8 cellular contexts compared by ENCODE assay signal in the genomic region with DNA sequence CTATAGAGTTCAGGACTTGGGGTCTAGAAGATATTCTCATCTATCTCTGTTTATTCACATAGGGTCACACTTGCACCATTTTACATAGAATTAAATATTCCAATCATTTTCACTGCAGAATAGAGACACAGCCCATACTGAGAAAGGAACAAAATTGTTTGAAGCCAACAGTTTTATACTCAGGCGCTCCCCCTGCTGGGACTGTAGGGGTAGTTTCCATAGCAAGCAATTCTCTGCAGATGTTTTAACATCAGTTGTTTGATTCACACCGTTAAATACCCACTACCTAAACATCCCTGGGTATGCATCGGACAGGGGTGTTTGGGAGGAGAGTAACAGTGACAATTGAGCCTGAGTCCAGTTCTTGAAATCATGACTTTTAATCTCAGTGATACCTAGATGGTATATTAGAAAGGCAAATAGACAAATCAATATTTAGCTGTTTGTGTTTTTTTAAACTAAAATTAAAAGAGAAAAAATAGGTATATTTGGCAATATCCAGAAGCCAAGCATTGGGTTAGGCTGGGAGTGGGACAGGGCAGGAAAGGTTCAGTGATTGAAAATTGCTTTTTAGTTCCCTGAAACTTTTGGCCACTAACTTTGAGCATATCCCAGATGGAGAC. TPM values are rescaled to one million over a fixed set of nuclear protein-coding genes. Genes with fewer than 3 reads are reported as not detected.
DNase-seq lines count a peak whose midpoint lies in the region; ATAC-seq and TF ChIP-seq lines count a peak whose summit lies in the region.

No MANE protein-coding gene starts in this region.

- H3F3A ChIP-seq in smooth muscle cell (ENCODE audit: low read depth), result no peaks in the 10 kb centered on the region

- POLR2A ChIA-PET in activated CD8-positive, alpha-beta T cell treated with anti-CD3 and anti-CD28 coated beads for 36 hours (lab: Charles Lee), result no interaction called here

- H3K9me3 ChIP-seq in smooth muscle cell (replicated peaks; ENCODE audit: low read depth), result no peaks in the 10 kb centered on the region

- H3K9me3 Mint-ChIP-seq in activated CD8-positive, alpha-beta T cell treated with anti-CD3 and anti-CD28 coated beads for 36 hours, result no peaks in the 10 kb centered on the region

- DNase-seq in 8988T (peak; percentile 31), GM04504 (ENCODE audit: low read depth) (peak; percentile 5), NAMALWA (ENCODE audit: low spot score) (peak; percentile 55), fibroblast of the conjunctiva (ENCODE audit: low read depth) (peak; percentile 13), smooth muscle cell (lab: John Stamatoyannopoulos, UW; ENCODE audit: unreplicated experiment) (no peak)
- peak; percentile 52 for DNase-seq in activated CD8-positive, alpha-beta T cell treated with anti-CD3 and anti-CD28 coated beads for 36 hours

- no peaks in the 10 kb centered on the region for H3K36me3 ChIP-seq in smooth muscle cell (ENCODE audit: low read depth)

- TF ChIP-seq CTCF in activated CD8-positive, alpha-beta T cell treated with anti-CD3 and anti-CD28 coated beads for 36 hours (IDR thresholded peaks at IDR 0.05), result peak; percentile 46
- peak; percentile 57 for TF ChIP-seq CTCF in smooth muscle cell (IDR thresholded peaks at IDR 0.05; ENCODE audit: borderline replicate concordance, insufficient read depth, poor library complexity, severe bottlenecking)

- H3K4me1 ChIP-seq in smooth muscle cell (ENCODE audit: low read depth), result no peaks in the 10 kb centered on the region

- no peaks in the 10 kb centered on the region for H3K27me3 ChIP-seq in smooth muscle cell (ENCODE audit: low read depth)

- intact Hi-C loops in activated CD8-positive, alpha-beta T cell treated with anti-CD3 and anti-CD28 coated beads for 36 hours (cut with micrococcal nuclease), result loop anchor here (2.0 to 5.0 kb wide), 2 partner anchors 59 to 161 kb away; no protein-coding TSS in a partner anchor

- no peaks in the 10 kb centered on the region for H3K27me3 Mint-ChIP-seq in activated CD8-positive, alpha-beta T cell treated with anti-CD3 and anti-CD28 coated beads for 36 hours

- no peaks in the 10 kb centered on the region for H3K4me1 Mint-ChIP-seq in activated CD8-positive, alpha-beta T cell treated with anti-CD3 and anti-CD28 coated beads for 36 hours (ENCODE audit: low read depth)

- no peak overlapping the region for H3K4me2 ChIP-seq in smooth muscle cell

- CTCF ChIA-PET in activated CD8-positive, alpha-beta T cell treated with anti-CD3 and anti-CD28 coated beads for 36 hours (lab: Charles Lee), result interaction anchor here (1.2 kb wide), 2 partner anchors 58 to 160 kb away, joined by 4 to 7 read pairs; no protein-coding TSS in a partner anchor

- no peak overlapping the region for H3K27ac ChIP-seq in smooth muscle cell (ENCODE audit: low read depth)

- H3K79me2 ChIP-seq in smooth muscle cell (ENCODE audit: low read depth), result no peaks in the 10 kb centered on the region

- 27% methylated on average over 3 of the region's 3 CpGs for whole genome bisulfite sequencing in smooth muscle cell (ENCODE audit: low lambda C conversion rate)

- H2AFZ ChIP-seq in smooth muscle cell (ENCODE audit: low read depth), result no peak overlapping the region

- H3K9ac ChIP-seq in smooth muscle cell (ENCODE audit: low read depth), result no peak overlapping the region

- ATAC-seq in activated CD8-positive, alpha-beta T cell treated with anti-CD3 and anti-CD28 coated beads for 36 hours, result peak; percentile 61
- ATAC-seq in HG02642 (IDR thresholded peaks at IDR 0.05; ENCODE audit: poor library complexity, unreplicated experiment) (no peak), HG03097 (IDR thresholded peaks at IDR 0.05; ENCODE audit: low FRiP score, unreplicated experiment) (no peak)

- H3K36me3 Mint-ChIP-seq in activated CD8-positive, alpha-beta T cell treated with anti-CD3 and anti-CD28 coated beads for 36 hours (ENCODE audit: low read depth), result no peaks in the 10 kb centered on the region

- H3K27ac Mint-ChIP-seq in activated CD8-positive, alpha-beta T cell treated with anti-CD3 and anti-CD28 coated beads for 36 hours, result no peak overlapping the region

- no peak overlapping the region for H3K4me3 Mint-ChIP-seq in activated CD8-positive, alpha-beta T cell treated with anti-CD3 and anti-CD28 coated beads for 36 hours

- H4K20me1 ChIP-seq in smooth muscle cell (ENCODE audit: low read depth), result no peaks in the 10 kb centered on the region

- no peak overlapping the region for H3K4me3 ChIP-seq in smooth muscle cell

RNA-seq across cellular contexts. Expression of a gene that starts 33.8 kb away (rescaled TPM):
- total RNA-seq in activated CD8-positive, alpha-beta T cell treated with anti-CD3 and anti-CD28 coated beads for 36 hours, result 1 to 10 TPM; 1.7 to 1.9 TPM
- total RNA-seq in smooth muscle cell, result 0.36 TPM in 1 of 2 replicates, not detected in the other
- polyA plus RNA-seq in smooth muscle cell, result 0.53 TPM in 1 of 2 replicates, not detected in the other
